ENCODE assay signal across 1 cellular context in genomic region chr19:37779139-37780035, GRCh38.
TF ChIP-seq lines count a peak whose summit lies in the region.

TSS of gene ZNF573 (minus strand) at chr19:37779586. CDS start at chr19:37773729, 5,857 bp downstream.

TF ChIP-seq in HEK293, 187 proteins besides CTCF, POLR2A, EP300 and RAD21 (continued from another document and continues in another):
- TF ChIP-seq ZNF24 (tag by site-specific recombination; IDR thresholded peaks at IDR 0.05) = peak; percentile 27
- no peak for TF ChIP-seq ZNF292 (tag by site-specific recombination; IDR thresholded peaks at IDR 0.05; ENCODE audit: borderline replicate concordance, low read depth)
- no peak for TF ChIP-seq ZNF112 (tag by site-specific recombination; IDR thresholded peaks at IDR 0.05)
- no peak for TF ChIP-seq HIC1 (tag by site-specific recombination; IDR thresholded peaks at IDR 0.05)
- 0 out of 2 replicates have a peak, but pooled peaks have one; percentile 24 for TF ChIP-seq ZNF37A (tag by site-specific recombination; IDR thresholded peaks at IDR 0.05)
- no peak for TF ChIP-seq ZNF223 (tag by site-specific recombination; IDR thresholded peaks at IDR 0.05)
- peak; percentile 99 for TF ChIP-seq ZNF76 (tag by site-specific recombination; IDR thresholded peaks at IDR 0.05; ENCODE audit: borderline replicate concordance, low read depth)
- peak; percentile 97 for TF ChIP-seq YY1 (tag by site-specific recombination; IDR thresholded peaks at IDR 0.05)
- peak; percentile 75; the same call in 1 of the 2 replicates for TF ChIP-seq ZNF280D (tag by site-specific recombination; IDR thresholded peaks at IDR 0.05)
- no peak; the same call in 1 of the 2 replicates for TF ChIP-seq SCRT1 (tag by site-specific recombination; IDR thresholded peaks at IDR 0.05; ENCODE audit: borderline replicate concordance)
- no peak for TF ChIP-seq ZNF530 (tag by site-specific recombination; IDR thresholded peaks at IDR 0.05; ENCODE audit: low read depth)
- peak; percentile 25; the same call in 1 of the 2 replicates for TF ChIP-seq ZNF146 (tag by site-specific recombination; IDR thresholded peaks at IDR 0.05)
- TF ChIP-seq ZBTB11 (tag by site-specific recombination; conservative IDR thresholded peaks at IDR 0.05; ENCODE audit: low read depth) = peak; percentile 96
- TF ChIP-seq GLI2 (tag by site-specific recombination; IDR thresholded peaks at IDR 0.05; ENCODE audit: borderline replicate concordance, low read depth) = no peak
- no peak for TF ChIP-seq ZNF114 (tag by site-specific recombination; IDR thresholded peaks at IDR 0.05)
- TF ChIP-seq ZNF623 (tag by site-specific recombination; IDR thresholded peaks at IDR 0.05) = 0 out of 2 replicates have a peak, but pooled peaks have one; percentile 15
- TF ChIP-seq PBX3 (CRISPR knock-in tag; IDR thresholded peaks at IDR 0.05) = no peak; the same call in none of the 2 replicates
- TF ChIP-seq ZEB2 (tag by site-specific recombination; IDR thresholded peaks at IDR 0.05) = peak; percentile 97
- TF ChIP-seq ZBTB44 (tag by site-specific recombination; IDR thresholded peaks at IDR 0.05) = peak; percentile 53
- TF ChIP-seq ZNF19 (tag by site-specific recombination; IDR thresholded peaks at IDR 0.05; ENCODE audit: low read depth) = peak; percentile 4; the same call in 1 of the 2 replicates
- no peak for TF ChIP-seq ZNF514 (tag by site-specific recombination; IDR thresholded peaks at IDR 0.05)
- peak; percentile 16; the same call in 1 of the 2 replicates for TF ChIP-seq ZNF184 (tag by site-specific recombination; IDR thresholded peaks at IDR 0.05)
- TF ChIP-seq GLIS2 (tag by site-specific recombination; IDR thresholded peaks at IDR 0.05) = peak; percentile 70
- peak; percentile 31; the same call in 1 of the 2 replicates for TF ChIP-seq SALL2 (tag by site-specific recombination; IDR thresholded peaks at IDR 0.05; ENCODE audit: borderline replicate concordance)
- TF ChIP-seq ZNF660 (tag by site-specific recombination; IDR thresholded peaks at IDR 0.05) = peak; percentile 88
- TF ChIP-seq ZNF585B (tag by site-specific recombination; IDR thresholded peaks at IDR 0.05) = no peak
- peak; percentile 42; the same call in 1 of the 2 replicates for TF ChIP-seq WT1 (tag by site-specific recombination; IDR thresholded peaks at IDR 0.05)
- TF ChIP-seq ZNF658 (tag by site-specific recombination; IDR thresholded peaks at IDR 0.05) = no peak
- TF ChIP-seq ZXDB (tag by site-specific recombination; IDR thresholded peaks at IDR 0.05) = peak; percentile 91
- TF ChIP-seq ZIC2 (tag by site-specific recombination; IDR thresholded peaks at IDR 0.05) = 0 out of 2 replicates have a peak, but pooled peaks have one; percentile 24
- no peak for TF ChIP-seq ZNF707 (tag by site-specific recombination; IDR thresholded peaks at IDR 0.05)
- TF ChIP-seq ZNF202 (tag by site-specific recombination; IDR thresholded peaks at IDR 0.05; ENCODE audit: borderline replicate concordance) = no peak
- no peak for TF ChIP-seq ZNF16 (tag by site-specific recombination; IDR thresholded peaks at IDR 0.05; ENCODE audit: low read depth)
- TF ChIP-seq KLF16 (tag by site-specific recombination; IDR thresholded peaks at IDR 0.05) = peak; percentile 92
- peak; percentile 93 for TF ChIP-seq ZNF501 (tag by site-specific recombination; IDR thresholded peaks at IDR 0.05)
- peak; percentile 95 for TF ChIP-seq ZNF18 (tag by site-specific recombination; IDR thresholded peaks at IDR 0.05)
- peak; percentile 18; the same call in 1 of the 2 replicates for TF ChIP-seq BCL11A (tag by site-specific recombination; IDR thresholded peaks at IDR 0.05; ENCODE audit: low read depth)
- peak; percentile 32; the same call in 1 of the 2 replicates for TF ChIP-seq ZNF341 (tag by site-specific recombination; IDR thresholded peaks at IDR 0.05; ENCODE audit: low read depth)
- TF ChIP-seq ZNF175 (tag by site-specific recombination; IDR thresholded peaks at IDR 0.05) = no peak
- TF ChIP-seq ZBTB7A (tag by site-specific recombination; IDR thresholded peaks at IDR 0.05; ENCODE audit: low read depth) = peak; percentile 48; the same call in 1 of the 2 replicates
- TF ChIP-seq SETDB1 (IDR thresholded peaks at IDR 0.05; ENCODE audit: insufficient read length, low read length) = no peak
- TF ChIP-seq HOXD13 (CRISPR knock-in tag; IDR thresholded peaks at IDR 0.05; ENCODE audit: borderline replicate concordance) = no peak
- peak; percentile 92; the same call in 1 of the 2 replicates for TF ChIP-seq ZNF2 (tag by site-specific recombination; IDR thresholded peaks at IDR 0.05)
- peak; percentile 80; the same call in 1 of the 2 replicates for TF ChIP-seq ZNF701 (tag by site-specific recombination; IDR thresholded peaks at IDR 0.05)
- TF ChIP-seq BCL11B (tag by site-specific recombination; IDR thresholded peaks at IDR 0.05; ENCODE audit: low read depth) = no peak
- no peak for TF ChIP-seq ZNF510 (tag by site-specific recombination; IDR thresholded peaks at IDR 0.05; ENCODE audit: insufficient replicate concordance)
- peak; percentile 71 for TF ChIP-seq GLIS1 (tag by site-specific recombination; IDR thresholded peaks at IDR 0.05)
- no peak for TF ChIP-seq ZNF148 (tag by site-specific recombination; IDR thresholded peaks at IDR 0.05; ENCODE audit: borderline replicate concordance)
- peak; percentile 98 for TF ChIP-seq ZBTB17 (tag by site-specific recombination; IDR thresholded peaks at IDR 0.05)
- peak; percentile 77; the same call in 1 of the 2 replicates for TF ChIP-seq ZNF692 (tag by site-specific recombination; IDR thresholded peaks at IDR 0.05)
